Comparison of ENCODE assay signal across 15 cellular contexts in genomic region chr2:230335461-230335863, GRCh38. TPM values are rescaled to one million over a fixed set of nuclear protein-coding genes. Genes with fewer than 3 reads are reported as not detected.
A peak's percentile ranks its signal among the peaks of the same experiment; 100 is the strongest.
DNase-seq lines count a peak whose midpoint lies in the region; ATAC-seq and TF ChIP-seq lines count a peak whose summit lies in the region.
"Had no signal": no experiment of that assay in that cellular context is flagged by ENCODE, and none has a peak within 500 bp of the region (broad histone marks: within the 10 kb centered on the region; RNA-seq: fewer than 3 reads in every experiment).

No MANE protein-coding gene starts in this region.

- TF ChIP-seq POLR2A in suprapubic skin (IDR thresholded peaks at IDR 0.05), result no peak
- TF ChIP-seq POLR2A in upper lobe of left lung (IDR thresholded peaks at IDR 0.05), result no peak

- 56% methylated on average over 3 of the region's 3 CpGs for WGBS in suprapubic skin
- 23 to 32% methylated on average over 3 of the region's 3 CpGs for WGBS in upper lobe of left lung, 2 donors

- DNase-seq in AG10803 (ENCODE audit: low read depth) (peak; percentile 24), HT-29 (ENCODE audit: low spot score) (peak; percentile 74), memory B cell (ENCODE audit: low spot score in 2 of 2) (no peak), suprapubic skin (ENCODE audit: low spot score in 2 of 2) (no peak), HuH-7 (ENCODE audit: low spot score) (no peak), upper lobe of left lung (no peak)
- no peak for DNase-seq in activated T-helper 2 cell treated with anti-CD3 and anti-CD28 coated beads, Interferon-gamma antibody, Interleukin-2, Interleukin-4, amounts not matched to agents 10 μg/mL and 5 μg/mL and 100 μg/mL, durations not matched to agents 14 hours and 24 hours and 36 hours (ENCODE audit: low spot score)
- DNase-seq: activated gamma-delta T cell treated with Interleukin-2 at 50 U/mL for 16 hours; DMS79; midbrain; NCI-H2081 treated with DMSO at 0.1 percent for 48 hours; SHP77 treated with DMSO at 0.1 percent for 48 hours; stimulated activated CD4-positive, alpha-beta T cell treated with anti-CD3 and anti-CD28 coated beads, Interleukin-1b, Interleukin-23, amount 100 ng/mL, for 48 hours; WERI-Rb-1 had no signal

- H3K27ac ChIP-seq in suprapubic skin (no peak overlapping the region), upper lobe of left lung (peak overlapping the region in 1 of 4 donors; percentile 21)
- H3K27ac ChIP-seq: WERI-Rb-1 had no signal

- H3K27me3 ChIP-seq in suprapubic skin (no peaks in the 10 kb centered on the region), upper lobe of left lung (no peaks in the 10 kb centered on the region)

- H3K27ac Mint-ChIP-seq in activated T-helper 2 cell treated with anti-CD3 and anti-CD28 coated beads, Interferon-gamma antibody, Interleukin-2, Interleukin-4, amounts not matched to agents 10 μg/mL and 5 μg/mL and 100 μg/mL, durations not matched to agents 14 hours and 24 hours and 36 hours, result peak overlapping the region; percentile 86
- H3K27ac Mint-ChIP-seq in memory B cell, result no peak overlapping the region

- ATAC-seq in memory B cell (ENCODE audit: low read depth), result no peak
- ATAC-seq in GM18870 (IDR thresholded peaks at IDR 0.05; ENCODE audit: unreplicated experiment), result no peak
- ATAC-seq in upper lobe of left lung (ENCODE audit: low FRiP score in 2 of 2), result no peak

- intact Hi-C loops in activated T-helper 2 cell treated with anti-CD3 and anti-CD28 coated beads, Interferon-gamma antibody, Interleukin-2, Interleukin-4, amounts not matched to agents 10 μg/mL and 5 μg/mL and 100 μg/mL, durations not matched to agents 14 hours and 24 hours and 36 hours (cut with micrococcal nuclease), result loop anchor here (1.0 kb wide), 1 partner anchor 13 kb away; no protein-coding TSS in a partner anchor

- H3K9me3 ChIP-seq in suprapubic skin, result no peaks in the 10 kb centered on the region
- H3K9me3 ChIP-seq in upper lobe of left lung, result no peaks in the 10 kb centered on the region

- no peaks in the 10 kb centered on the region for H3K36me3 ChIP-seq in suprapubic skin
- peaks cover 0 to 8% (median 0%) of the 10 kb centered on the region in 4 donors for H3K36me3 ChIP-seq in upper lobe of left lung
- H3K36me3 ChIP-seq: WERI-Rb-1 had no signal

- H3K27me3 Mint-ChIP-seq in activated T-helper 2 cell treated with anti-CD3 and anti-CD28 coated beads, Interferon-gamma antibody, Interleukin-2, Interleukin-4, amounts not matched to agents 10 μg/mL and 5 μg/mL and 100 μg/mL, durations not matched to agents 14 hours and 24 hours and 36 hours (ENCODE audit: low read depth), result no peaks in the 10 kb centered on the region
- no peaks in the 10 kb centered on the region for H3K27me3 Mint-ChIP-seq in memory B cell

- H3K4me3 ChIP-seq in AG10803 (ENCODE audit: low read length) (no peak overlapping the region), suprapubic skin (no peak overlapping the region), upper lobe of left lung (no peak overlapping the region)

- peak overlapping the region; percentile 57 for H3K4me3 Mint-ChIP-seq in activated T-helper 2 cell treated with anti-CD3 and anti-CD28 coated beads, Interferon-gamma antibody, Interleukin-2, Interleukin-4, amounts not matched to agents 10 μg/mL and 5 μg/mL and 100 μg/mL, durations not matched to agents 14 hours and 24 hours and 36 hours (ENCODE audit: low read depth)
- peak overlapping the region; percentile 4 for H3K4me3 Mint-ChIP-seq in memory B cell

- H3K4me1 ChIP-seq in suprapubic skin, result no peaks in the 10 kb centered on the region
- H3K4me1 ChIP-seq in upper lobe of left lung, result peaks cover 0 to 16% (median 7%) of the 10 kb centered on the region in 4 donors

- peaks cover 54% of the 10 kb centered on the region for H3K4me1 Mint-ChIP-seq in activated T-helper 2 cell treated with anti-CD3 and anti-CD28 coated beads, Interferon-gamma antibody, Interleukin-2, Interleukin-4, amounts not matched to agents 10 μg/mL and 5 μg/mL and 100 μg/mL, durations not matched to agents 14 hours and 24 hours and 36 hours (ENCODE audit: low read depth)
- H3K4me1 Mint-ChIP-seq in memory B cell, result peaks cover 42% of the 10 kb centered on the region

- no peak for TF ChIP-seq CTCF in AG10803 (conservative IDR thresholded peaks at IDR 0.05; ENCODE audit: low read length)
- no peak for TF ChIP-seq CTCF in suprapubic skin (IDR thresholded peaks at IDR 0.05)
- no peak for TF ChIP-seq CTCF in upper lobe of left lung (IDR thresholded peaks at IDR 0.05)

- H3K36me3 Mint-ChIP-seq in activated T-helper 2 cell treated with anti-CD3 and anti-CD28 coated beads, Interferon-gamma antibody, Interleukin-2, Interleukin-4, amounts not matched to agents 10 μg/mL and 5 μg/mL and 100 μg/mL, durations not matched to agents 14 hours and 24 hours and 36 hours (ENCODE audit: low read depth), result peaks cover 80% of the 10 kb centered on the region
- peaks cover 54% of the 10 kb centered on the region for H3K36me3 Mint-ChIP-seq in memory B cell

- peaks cover 8% of the 10 kb centered on the region for H3K9me3 Mint-ChIP-seq in activated T-helper 2 cell treated with anti-CD3 and anti-CD28 coated beads, Interferon-gamma antibody, Interleukin-2, Interleukin-4, amounts not matched to agents 10 μg/mL and 5 μg/mL and 100 μg/mL, durations not matched to agents 14 hours and 24 hours and 36 hours
- no peaks in the 10 kb centered on the region for H3K9me3 Mint-ChIP-seq in memory B cell

- TF ChIP-seq EP300 in suprapubic skin (IDR thresholded peaks at IDR 0.05), result no peak
- TF ChIP-seq EP300 in upper lobe of left lung (IDR thresholded peaks at IDR 0.05), result no peak

RNA-seq across cellular contexts. Expression of gene SP140L, which starts 8.5 kb away (rescaled TPM):
- total RNA-seq in HT-29 (2014; rRNA removed; shearing (Covaris generic)), result 2.7 and 3.5 TPM in 2 replicates
- 55.7 and 59.1 TPM in 2 replicates for total RNA-seq in activated T-helper 2 cell treated with anti-CD3 and anti-CD28 coated beads, Interferon-gamma antibody, Interleukin-2, Interleukin-4, amounts not matched to agents 10 μg/mL and 5 μg/mL and 100 μg/mL, durations not matched to agents 14 hours and 24 hours and 36 hours
- 1 to 10 TPM in 3 of 4 donors, under 1 TPM in 1; 0.98 to 6.3 (median 2.5) TPM for total RNA-seq in suprapubic skin
- total RNA-seq in upper lobe of left lung, result 10 to 100 TPM; 15.5 to 38.8 (median 18.9) TPM

Comparison
In these comparisons a context has a peak if more than half of its experiments do, and no peak if none do; other contexts are left out.
1. DNase-seq: peak in AG10803 (single experiment) and HT-29 (single experiment); none in activated T-helper 2 cell treated with anti-CD3 and anti-CD28 coated beads, Interferon-gamma antibody, Interleukin-2, Interleukin-4, amounts not matched to agents 10 μg/mL and 5 μg/mL and 100 μg/mL, durations not matched to agents 14 hours and 24 hours and 36 hours (single experiment), memory B cell (0 of 2), suprapubic skin (0 of 2), HuH-7 (single experiment) and upper lobe of left lung (0 of 2).